Comparison of ENCODE assay signal across 1 cellular context in genomic region chr6:149545754-149546471, GRCh38.
TF ChIP-seq lines count a peak whose summit lies in the region.

TSS of gene PPIL4 (minus strand) at chr6:149546043. CDS start at chr6:149546005, 38 bp downstream.

TF ChIP-seq in K562, 482 proteins besides CTCF, POLR2A, EP300 and RAD21 (continued from another document and continues in another):
- TF ChIP-seq PATZ1 (CRISPR knock-in tag; IDR thresholded peaks at IDR 0.05; ENCODE audit: borderline replicate concordance) (peak; percentile 32; the same call in 1 of the 2 replicates), POLR2G (IDR thresholded peaks at IDR 0.05; ENCODE audit: low read depth, low read length) (peak; percentile 97), ZNF408 (CRISPR knock-in tag; IDR thresholded peaks at IDR 0.05; ENCODE audit: low read depth) (no peak), CBX2 (IDR thresholded peaks at IDR 0.05; ENCODE audit: insufficient read depth, low read length, poor library complexity, severe bottlenecking) (no peak), LARP7 (IDR thresholded peaks at IDR 0.05) (no peak), RFX7 (CRISPR knock-in tag; IDR thresholded peaks at IDR 0.05) (no peak), MBD1 (CRISPR knock-in tag; IDR thresholded peaks at IDR 0.05) (no peak), UBTF (IDR thresholded peaks at IDR 0.05; ENCODE audit: borderline replicate concordance in 1 of 2, low read depth in 2 of 2, low read length in 2 of 2) (0 out of 4 replicates have a peak, but pooled peaks of 1 of the 2 experiments have one; percentile 23), ZNF778 (CRISPR knock-in tag; IDR thresholded peaks at IDR 0.05) (no peak), RBM22 (IDR thresholded peaks at IDR 0.05; ENCODE audit: low read depth, low read length, poor library complexity, severe bottlenecking) (peak; percentile 57), ZBED1 (IDR thresholded peaks at IDR 0.05) (no peak), ZSCAN29 (IDR thresholded peaks at IDR 0.05) (no peak), GATAD2B (IDR thresholded peaks at IDR 0.05; ENCODE audit: borderline replicate concordance) (peak; percentile 69; the same call in 1 of the 2 replicates), ARID4B (CRISPR knock-in tag; IDR thresholded peaks at IDR 0.05) (peak; percentile 96), NUFIP1 (IDR thresholded peaks at IDR 0.05; ENCODE audit: partially characterized antibody) (no peak), MAZ (CRISPR knock-in tag; conservative IDR thresholded peaks at IDR 0.05 in 1 of 2, IDR thresholded peaks at IDR 0.05 in 1 of 2) (peak; percentile 98 to 99), SIRT6 (IDR thresholded peaks at IDR 0.05; ENCODE audit: low read depth, low read length) (no peak), BDP1 (IDR thresholded peaks at IDR 0.05; ENCODE audit: insufficient read depth, insufficient read length) (no peak), KLF10 (CRISPR knock-in tag; IDR thresholded peaks at IDR 0.05) (no peak), HCFC1 (IDR thresholded peaks at IDR 0.05; ENCODE audit: low read depth, low read length) (peak; percentile 93), C11orf30 (IDR thresholded peaks at IDR 0.05; ENCODE audit: low read depth) (peak; percentile 100), FOXA1 (IDR thresholded peaks at IDR 0.05; ENCODE audit: borderline replicate concordance) (no peak), ZBTB43 (CRISPR knock-in tag; IDR thresholded peaks at IDR 0.05) (no peak), ARHGAP35 (IDR thresholded peaks at IDR 0.05; ENCODE audit: partially characterized antibody) (no peak), PHF21A (IDR thresholded peaks at IDR 0.05; ENCODE audit: borderline replicate concordance, low read depth) (no peak), ZNF318 (IDR thresholded peaks at IDR 0.05; ENCODE audit: borderline replicate concordance in 1 of 2, low read depth in 1 of 2) (no peak), ZBTB9 (CRISPR knock-in tag; IDR thresholded peaks at IDR 0.05) (no peak), E2F4 (CRISPR knock-in tag; IDR thresholded peaks at IDR 0.05; ENCODE audit: low read depth) (peak; percentile 91), ZNF140 (CRISPR knock-in tag; IDR thresholded peaks at IDR 0.05) (no peak), XRCC4 (IDR thresholded peaks at IDR 0.05; ENCODE audit: extremely low read depth, insufficient read depth, insufficient read length) (no peak)
